Comparison of ENCODE assay signal across 17 cellular contexts in genomic region chr7:158228986-158229385, GRCh38.
A peak's percentile ranks its signal among the peaks of the same experiment; 100 is the strongest.
DNase-seq lines count a peak whose midpoint lies in the region; ATAC-seq and TF ChIP-seq lines count a peak whose summit lies in the region.
"Had no signal": no experiment of that assay in that cellular context is flagged by ENCODE, and none has a peak within 500 bp of the region (broad histone marks: within the 10 kb centered on the region; RNA-seq: fewer than 3 reads in every experiment).

No MANE protein-coding gene starts in this region.

- peaks cover 14% of the 10 kb centered on the region for H3K36me3 Mint-ChIP-seq in nephron progenitor cell (ENCODE audit: low read depth)

- no peaks in the 10 kb centered on the region for H3K4me1 Mint-ChIP-seq in nephron progenitor cell

- H3K9me3 Mint-ChIP-seq in nephron progenitor cell, result peaks cover 38% of the 10 kb centered on the region

- H3K27me3 ChIP-seq in Panc1 (ENCODE audit: control insufficient read depth, insufficient read depth, low read length) (peaks cover 16% of the 10 kb centered on the region), prostate gland (replicated peaks; ENCODE audit: insufficient read depth) (no peaks in the 10 kb centered on the region)

- no peak overlapping the region for H3K4me3 Mint-ChIP-seq in nephron progenitor cell
- H3K4me3 Mint-ChIP-seq: activated T-helper 17 cell treated with anti-CD3 and anti-CD28 coated beads, Interleukin-2, amount 50 U/mL, for 72 hours; stimulated activated naive CD8-positive, alpha-beta T cell treated with anti-CD3 and anti-CD28 coated beads, Interleukin-15, Interleukin-2, amounts not matched to agents 100 ng/mL and 50 ng/mL, for 24 hours had no signal

- H3K9me3 ChIP-seq in Panc1 (ENCODE audit: control insufficient read depth, insufficient read depth, low read depth, low read length), result peaks cover 4% of the 10 kb centered on the region; the same call in 1 of the 2 replicates
- no peaks in the 10 kb centered on the region for H3K9me3 ChIP-seq in prostate gland

- no peak overlapping the region for H3K27ac Mint-ChIP-seq in nephron progenitor cell
- H3K27ac Mint-ChIP-seq: activated T-helper 17 cell treated with anti-CD3 and anti-CD28 coated beads, Interleukin-2, amount 50 U/mL, for 72 hours; stimulated activated naive CD8-positive, alpha-beta T cell treated with anti-CD3 and anti-CD28 coated beads, Interleukin-15, Interleukin-2, amounts not matched to agents 100 ng/mL and 50 ng/mL, for 24 hours had no signal

- WGBS in prostate gland, result 39% methylated on average over 2 of the region's 2 CpGs

- CTCF ChIA-PET in Panc1 (lab: Charles Lee), result no interaction called here

- H3K4me3 ChIP-seq in Panc1 (ENCODE audit: low read depth in 2 of 2, low read length in 2 of 2), result no peak overlapping the region
- H3K4me3 ChIP-seq in prostate gland, result no peak overlapping the region
- H3K4me3 ChIP-seq: A549, left ventricle myocardium inferior had no signal

- TF ChIP-seq POLR2A in prostate gland (IDR thresholded peaks at IDR 0.05), result no peak

- TF ChIP-seq CTCF in Panc1 (IDR thresholded peaks at IDR 0.05) (peak; percentile 40), nephron progenitor cell (IDR thresholded peaks at IDR 0.05) (peak; percentile 8), prostate gland (IDR thresholded peaks at IDR 0.05) (no peak)

- BruUV-seq in Panc1 (replicated peaks; lab: Mats Ljungman, UMichigan), result no TSS peak

- POLR2A ChIA-PET in Panc1 (lab: Charles Lee), result no interaction called here

- no peak overlapping the region for H3K27ac ChIP-seq in Panc1 (ENCODE audit: low read length)
- no peak overlapping the region for H3K27ac ChIP-seq in prostate gland
- H3K27ac ChIP-seq: A549, left ventricle myocardium inferior had no signal

- in situ Hi-C loops in Panc1 (cut with HindIII; ENCODE audit: low pct_unique_long_range_greater_than_20kb, low sequenced_read_pairs), result no loop called here

- peaks cover 11% of the 10 kb centered on the region for H3K27me3 Mint-ChIP-seq in nephron progenitor cell (ENCODE audit: low read depth, poor library complexity)

- intact Hi-C loops in Panc1 (cut with micrococcal nuclease; ENCODE audit: unreplicated experiment), result loop anchor here (2.0 kb wide), 1 partner anchor 174 kb away; no protein-coding TSS in a partner anchor
- intact Hi-C loops in prostate gland (cut with DNase I), result no loop called here

- DNase-seq in NCI-H2081 (lab: John Stamatoyannopoulos, UW) (peak; percentile 2 to 6), NCI-H2081 treated with DMSO at 0.1 percent for 48 hours (lab: John Stamatoyannopoulos, UW) (no peak), NCI-H146 (lab: John Stamatoyannopoulos, UW) (peak; percentile 12), Panc1 (ENCODE audit: low read depth, low spot score) (no peak), nephron progenitor cell (no peak), NCI-H82 treated with DMSO at 0.1 percent for 48 hours (lab: John Stamatoyannopoulos, UW; ENCODE audit: unreplicated experiment) (no peak), prostate gland (ENCODE audit: low spot score) (no peak)
- DNase-seq: activated CD4-positive, alpha-beta T cell treated with anti-CD3 and anti-CD28 coated beads, Interleukin-2, amount 50 U/mL, for 48 hours; caudate nucleus; left ventricle myocardium inferior; NCI-H1417 treated with DMSO at 0.1 percent for 48 hours; stimulated activated CD4-positive, alpha-beta T cell treated with anti-CD3 and anti-CD28 coated beads, Interleukin-12 subunit alpha, Interleukin-12 subunit beta, amount 100 ng/mL, for 4 hours; T1000 had no signal

- ATAC-seq in Panc1 (peak; percentile 74; the same call in 1 of the 2 replicates), HG02678 (IDR thresholded peaks at IDR 0.05; ENCODE audit: unreplicated experiment) (no peak)
- ATAC-seq: A549; activated T-helper 17 cell treated with anti-CD3 and anti-CD28 coated beads, Interleukin-2, amount 50 U/mL, for 72 hours had no signal

- no peaks in the 10 kb centered on the region for H3K36me3 ChIP-seq in Panc1 (ENCODE audit: control insufficient read depth, insufficient read depth, low read length)
- no peaks in the 10 kb centered on the region for H3K36me3 ChIP-seq in prostate gland
- H3K36me3 ChIP-seq: left ventricle myocardium inferior had no signal

- no peaks in the 10 kb centered on the region for H3K4me1 ChIP-seq in Panc1 (ENCODE audit: control insufficient read depth, insufficient read depth, low read length)
- H3K4me1 ChIP-seq in prostate gland (replicated peaks), result no peaks in the 10 kb centered on the region
- H3K4me1 ChIP-seq: A549, left ventricle myocardium inferior had no signal

Comparison
In these comparisons a context has a peak if more than half of its experiments do, and no peak if none do; other contexts are left out.
1. DNase-seq: peak in NCI-H2081 (2 of 2) and NCI-H146 (single experiment); none in NCI-H2081 treated with DMSO at 0.1 percent for 48 hours (single experiment), Panc1 (single experiment), nephron progenitor cell (single experiment), NCI-H82 treated with DMSO at 0.1 percent for 48 hours (single experiment) and prostate gland (single experiment).
2. CTCF ChIP-seq: peak in Panc1 (single experiment) and nephron progenitor cell (single experiment); none in prostate gland (0 of 4).